In the genomic region with DNA sequence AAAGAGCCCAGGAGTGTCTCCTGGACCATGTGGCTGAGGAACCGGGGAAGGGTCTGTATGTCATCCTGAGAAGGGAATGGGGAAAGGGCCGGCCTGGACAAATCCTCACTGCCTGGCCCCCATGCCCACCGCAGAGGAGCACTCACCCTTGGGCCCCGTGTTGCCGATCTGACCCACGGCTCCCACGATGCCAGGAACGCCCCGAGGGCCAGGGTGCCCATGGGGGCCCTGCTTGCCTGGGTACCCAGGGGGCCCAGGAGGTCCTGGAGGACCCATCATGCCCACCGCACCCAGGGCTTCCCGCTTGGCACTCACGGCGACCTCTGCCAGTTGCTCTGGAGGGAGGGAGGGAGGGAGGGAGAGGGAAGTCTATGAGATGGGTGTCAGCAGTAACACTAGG, we compare ENCODE assay signal across 24 cellular contexts. TPM values are rescaled to one million over a fixed set of nuclear protein-coding genes. Genes with fewer than 3 reads are reported as not detected.
"Had no signal": no experiment of that assay in that cellular context is flagged by ENCODE, and none has a peak within 500 bp of the region (broad histone marks: within the 10 kb centered on the region; RNA-seq: fewer than 3 reads in every experiment).

No MANE protein-coding gene starts in this region.

- DNase-seq: Kasumi-1, MM.1S, MV-4-11, NCI-H1048, NCI-H1105, NCI-H1417, NCI-H146, NCI-H1694 treated with DMSO at 0.1 percent for 48 hours, NCI-H1930, NCI-H2081, NCI-H2107, NCI-H226, NCI-H446, NCI-H510A, NCI-H524 treated with DMSO at 0.1 percent for 48 hours, NCI-H69, NCI-H774, Right ventricle myocardium superior, RPMI8226, SIG-M5 had no signal

- ATAC-seq: K562 had no signal

RNA-seq across cellular contexts. Expression of gene TMCO2, which starts 54.7 kb away (rescaled TPM):
- total RNA-seq: HT1080, K562, M059J, Right ventricle myocardium superior, SJSA1 had no signal
